2 cellular contexts compared by ENCODE assay signal in the genomic region with DNA sequence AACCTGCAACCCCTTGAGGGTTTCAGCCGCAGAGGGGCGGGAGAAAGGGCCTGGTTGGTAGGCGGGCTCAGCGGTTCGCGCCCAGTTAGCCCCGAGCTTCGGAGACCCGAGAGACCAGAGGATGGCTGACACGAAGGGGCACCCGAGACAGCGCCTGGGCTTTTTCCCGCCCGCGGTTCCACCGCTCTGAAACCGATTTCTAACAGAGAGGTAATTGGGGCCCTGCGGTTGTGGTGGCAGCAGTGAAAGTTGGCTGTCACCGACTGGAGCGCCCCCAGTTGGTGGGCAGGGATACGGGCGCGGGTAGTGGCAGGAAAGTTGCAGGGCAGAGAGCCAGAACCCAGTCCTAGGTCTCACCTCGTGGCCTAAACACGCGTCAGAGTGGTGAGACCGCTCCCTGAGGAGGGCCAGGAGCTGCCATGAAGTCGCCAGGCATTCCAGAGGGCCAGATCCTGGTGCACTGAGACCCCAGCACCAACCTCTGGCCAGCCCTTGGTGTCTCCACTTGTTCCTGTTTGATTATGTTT.
TF ChIP-seq lines count a peak whose summit lies in the region.

No MANE protein-coding gene starts in this region.

TF ChIP-seq in GM12891, 5 proteins besides CTCF, POLR2A, EP300 and RAD21:
- no peak for TF ChIP-seq POLR2AphosphoS5 (IDR thresholded peaks at IDR 0.05; ENCODE audit: low read depth, low read length)
- TF ChIP-seq POU2F2 (IDR thresholded peaks at IDR 0.05; ENCODE audit: low read depth, low read length), result peak; percentile 44
TF ChIP-seq in GM12891: peak in this region for 1.

TF ChIP-seq in GM12878, 131 proteins besides CTCF, POLR2A, EP300 and RAD21 (continues in another document):
- TF ChIP-seq NR2F1 (conservative IDR thresholded peaks at IDR 0.05) (peak; percentile 99), ESRRA (IDR thresholded peaks at IDR 0.05; ENCODE audit: low read length) (no peak), ZNF274 (IDR thresholded peaks at IDR 0.05; ENCODE audit: insufficient read depth, insufficient read length) (no peak), TAF1 (IDR thresholded peaks at IDR 0.05; ENCODE audit: borderline replicate concordance, low read depth, low read length) (peak; percentile 17; the same call in 1 of the 2 replicates), CREM (IDR thresholded peaks at IDR 0.05; ENCODE audit: low read depth) (peak; percentile 63), ZSCAN29 (IDR thresholded peaks at IDR 0.05) (peak; percentile 83), ZNF217 (IDR thresholded peaks at IDR 0.05) (peak; percentile 77; the same call in 1 of the 2 replicates), KLF5 (IDR thresholded peaks at IDR 0.05; ENCODE audit: partially characterized antibody) (peak; percentile 74), NR2C1 (IDR thresholded peaks at IDR 0.05) (no peak), NFYA (IDR thresholded peaks at IDR 0.05; ENCODE audit: borderline replicate concordance, low read depth, low read length) (no peak), RAD51 (IDR thresholded peaks at IDR 0.05) (no peak), BMI1 (IDR thresholded peaks at IDR 0.05; ENCODE audit: borderline replicate concordance) (no peak), CBX5 (IDR thresholded peaks at IDR 0.05; ENCODE audit: low read depth) (peak; percentile 87), MEF2B (IDR thresholded peaks at IDR 0.05; ENCODE audit: partially characterized antibody, poor library complexity, severe bottlenecking) (peak; percentile 77), KAT2A (conservative IDR thresholded peaks at IDR 0.05; ENCODE audit: control insufficient read depth, low read depth, low read length) (no peak), CBX3 (IDR thresholded peaks at IDR 0.05; ENCODE audit: borderline replicate concordance, low read depth) (no peak), NR2C2 (IDR thresholded peaks at IDR 0.05; ENCODE audit: borderline replicate concordance, control insufficient read depth, insufficient read length, low read depth) (no peak), BRCA1 (IDR thresholded peaks at IDR 0.05; ENCODE audit: low read depth, low read length) (no peak), EED (IDR thresholded peaks at IDR 0.05; ENCODE audit: low read depth) (peak; percentile 90), PAX5 (IDR thresholded peaks at IDR 0.05; ENCODE audit: borderline replicate concordance, low read depth, low read length) (peak; percentile 63; the same call in 1 of the 2 replicates), RUNX3 (IDR thresholded peaks at IDR 0.05; ENCODE audit: low read length) (peak; percentile 95), ZBED1 (IDR thresholded peaks at IDR 0.05; ENCODE audit: borderline replicate concordance) (peak; percentile 18; the same call in 1 of the 2 replicates), SMAD1 (IDR thresholded peaks at IDR 0.05; ENCODE audit: low read depth, partially characterized antibody) (peak; percentile 39), RB1 (IDR thresholded peaks at IDR 0.05; ENCODE audit: borderline replicate concordance) (peak; percentile 98; the same call in 1 of the 2 replicates), TCF3 (IDR thresholded peaks at IDR 0.05; ENCODE audit: borderline replicate concordance, insufficient read depth, low read depth, low read length) (0 out of 2 replicates have a peak, but pooled peaks have one; percentile 5), MYC (IDR thresholded peaks at IDR 0.05; ENCODE audit: insufficient read depth, insufficient read length, insufficient replicate concordance, low read length, severe bottlenecking) (no peak), POLR2AphosphoS2 (IDR thresholded peaks at IDR 0.05; ENCODE audit: low read depth, low read length) (no peak)
- TF ChIP-seq, protein P1, sequence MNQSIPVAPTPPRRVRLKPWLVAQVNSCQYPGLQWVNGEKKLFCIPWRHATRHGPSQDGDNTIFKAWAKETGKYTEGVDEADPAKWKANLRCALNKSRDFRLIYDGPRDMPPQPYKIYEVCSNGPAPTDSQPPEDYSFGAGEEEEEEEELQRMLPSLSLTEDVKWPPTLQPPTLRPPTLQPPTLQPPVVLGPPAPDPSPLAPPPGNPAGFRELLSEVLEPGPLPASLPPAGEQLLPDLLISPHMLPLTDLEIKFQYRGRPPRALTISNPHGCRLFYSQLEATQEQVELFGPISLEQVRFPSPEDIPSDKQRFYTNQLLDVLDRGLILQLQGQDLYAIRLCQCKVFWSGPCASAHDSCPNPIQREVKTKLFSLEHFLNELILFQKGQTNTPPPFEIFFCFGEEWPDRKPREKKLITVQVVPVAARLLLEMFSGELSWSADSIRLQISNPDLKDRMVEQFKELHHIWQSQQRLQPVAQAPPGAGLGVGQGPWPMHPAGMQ (IDR thresholded peaks at IDR 0.05; ENCODE audit: borderline replicate concordance), result peak; percentile 66; the same call in 1 of the 2 replicates
- TF ChIP-seq, protein P2, sequence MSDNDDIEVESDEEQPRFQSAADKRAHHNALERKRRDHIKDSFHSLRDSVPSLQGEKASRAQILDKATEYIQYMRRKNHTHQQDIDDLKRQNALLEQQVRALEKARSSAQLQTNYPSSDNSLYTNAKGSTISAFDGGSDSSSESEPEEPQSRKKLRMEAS (IDR thresholded peaks at IDR 0.05; ENCODE audit: low read depth, low read length), result no peak; the same call in none of the 2 replicates
- TF ChIP-seq, protein P3, sequence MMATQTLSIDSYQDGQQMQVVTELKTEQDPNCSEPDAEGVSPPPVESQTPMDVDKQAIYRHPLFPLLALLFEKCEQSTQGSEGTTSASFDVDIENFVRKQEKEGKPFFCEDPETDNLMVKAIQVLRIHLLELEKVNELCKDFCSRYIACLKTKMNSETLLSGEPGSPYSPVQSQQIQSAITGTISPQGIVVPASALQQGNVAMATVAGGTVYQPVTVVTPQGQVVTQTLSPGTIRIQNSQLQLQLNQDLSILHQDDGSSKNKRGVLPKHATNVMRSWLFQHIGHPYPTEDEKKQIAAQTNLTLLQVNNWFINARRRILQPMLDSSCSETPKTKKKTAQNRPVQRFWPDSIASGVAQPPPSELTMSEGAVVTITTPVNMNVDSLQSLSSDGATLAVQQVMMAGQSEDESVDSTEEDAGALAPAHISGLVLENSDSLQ (IDR thresholded peaks at IDR 0.05), result peak; percentile 71; the same call in 1 of the 2 replicates
- TF ChIP-seq, protein P4, sequence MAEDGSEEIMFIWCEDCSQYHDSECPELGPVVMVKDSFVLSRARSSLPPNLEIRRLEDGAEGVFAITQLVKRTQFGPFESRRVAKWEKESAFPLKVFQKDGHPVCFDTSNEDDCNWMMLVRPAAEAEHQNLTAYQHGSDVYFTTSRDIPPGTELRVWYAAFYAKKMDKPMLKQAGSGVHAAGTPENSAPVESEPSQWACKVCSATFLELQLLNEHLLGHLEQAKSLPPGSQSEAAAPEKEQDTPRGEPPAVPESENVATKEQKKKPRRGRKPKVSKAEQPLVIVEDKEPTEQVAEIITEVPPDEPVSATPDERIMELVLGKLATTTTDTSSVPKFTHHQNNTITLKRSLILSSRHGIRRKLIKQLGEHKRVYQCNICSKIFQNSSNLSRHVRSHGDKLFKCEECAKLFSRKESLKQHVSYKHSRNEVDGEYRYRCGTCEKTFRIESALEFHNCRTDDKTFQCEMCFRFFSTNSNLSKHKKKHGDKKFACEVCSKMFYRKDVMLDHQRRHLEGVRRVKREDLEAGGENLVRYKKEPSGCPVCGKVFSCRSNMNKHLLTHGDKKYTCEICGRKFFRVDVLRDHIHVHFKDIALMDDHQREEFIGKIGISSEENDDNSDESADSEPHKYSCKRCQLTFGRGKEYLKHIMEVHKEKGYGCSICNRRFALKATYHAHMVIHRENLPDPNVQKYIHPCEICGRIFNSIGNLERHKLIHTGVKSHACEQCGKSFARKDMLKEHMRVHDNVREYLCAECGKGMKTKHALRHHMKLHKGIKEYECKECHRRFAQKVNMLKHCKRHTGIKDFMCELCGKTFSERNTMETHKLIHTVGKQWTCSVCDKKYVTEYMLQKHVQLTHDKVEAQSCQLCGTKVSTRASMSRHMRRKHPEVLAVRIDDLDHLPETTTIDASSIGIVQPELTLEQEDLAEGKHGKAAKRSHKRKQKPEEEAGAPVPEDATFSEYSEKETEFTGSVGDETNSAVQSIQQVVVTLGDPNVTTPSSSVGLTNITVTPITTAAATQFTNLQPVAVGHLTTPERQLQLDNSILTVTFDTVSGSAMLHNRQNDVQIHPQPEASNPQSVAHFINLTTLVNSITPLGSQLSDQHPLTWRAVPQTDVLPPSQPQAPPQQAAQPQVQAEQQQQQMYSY (CRISPR knock-in tag; IDR thresholded peaks at IDR 0.05), result no peak
- TF ChIP-seq, protein P5, sequence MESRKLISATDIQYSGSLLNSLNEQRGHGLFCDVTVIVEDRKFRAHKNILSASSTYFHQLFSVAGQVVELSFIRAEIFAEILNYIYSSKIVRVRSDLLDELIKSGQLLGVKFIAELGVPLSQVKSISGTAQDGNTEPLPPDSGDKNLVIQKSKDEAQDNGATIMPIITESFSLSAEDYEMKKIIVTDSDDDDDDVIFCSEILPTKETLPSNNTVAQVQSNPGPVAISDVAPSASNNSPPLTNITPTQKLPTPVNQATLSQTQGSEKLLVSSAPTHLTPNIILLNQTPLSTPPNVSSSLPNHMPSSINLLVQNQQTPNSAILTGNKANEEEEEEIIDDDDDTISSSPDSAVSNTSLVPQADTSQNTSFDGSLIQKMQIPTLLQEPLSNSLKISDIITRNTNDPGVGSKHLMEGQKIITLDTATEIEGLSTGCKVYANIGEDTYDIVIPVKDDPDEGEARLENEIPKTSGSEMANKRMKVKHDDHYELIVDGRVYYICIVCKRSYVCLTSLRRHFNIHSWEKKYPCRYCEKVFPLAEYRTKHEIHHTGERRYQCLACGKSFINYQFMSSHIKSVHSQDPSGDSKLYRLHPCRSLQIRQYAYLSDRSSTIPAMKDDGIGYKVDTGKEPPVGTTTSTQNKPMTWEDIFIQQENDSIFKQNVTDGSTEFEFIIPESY (IDR thresholded peaks at IDR 0.05), result no peak; the same call in 1 of the 2 replicates
- TF ChIP-seq, protein P6, sequence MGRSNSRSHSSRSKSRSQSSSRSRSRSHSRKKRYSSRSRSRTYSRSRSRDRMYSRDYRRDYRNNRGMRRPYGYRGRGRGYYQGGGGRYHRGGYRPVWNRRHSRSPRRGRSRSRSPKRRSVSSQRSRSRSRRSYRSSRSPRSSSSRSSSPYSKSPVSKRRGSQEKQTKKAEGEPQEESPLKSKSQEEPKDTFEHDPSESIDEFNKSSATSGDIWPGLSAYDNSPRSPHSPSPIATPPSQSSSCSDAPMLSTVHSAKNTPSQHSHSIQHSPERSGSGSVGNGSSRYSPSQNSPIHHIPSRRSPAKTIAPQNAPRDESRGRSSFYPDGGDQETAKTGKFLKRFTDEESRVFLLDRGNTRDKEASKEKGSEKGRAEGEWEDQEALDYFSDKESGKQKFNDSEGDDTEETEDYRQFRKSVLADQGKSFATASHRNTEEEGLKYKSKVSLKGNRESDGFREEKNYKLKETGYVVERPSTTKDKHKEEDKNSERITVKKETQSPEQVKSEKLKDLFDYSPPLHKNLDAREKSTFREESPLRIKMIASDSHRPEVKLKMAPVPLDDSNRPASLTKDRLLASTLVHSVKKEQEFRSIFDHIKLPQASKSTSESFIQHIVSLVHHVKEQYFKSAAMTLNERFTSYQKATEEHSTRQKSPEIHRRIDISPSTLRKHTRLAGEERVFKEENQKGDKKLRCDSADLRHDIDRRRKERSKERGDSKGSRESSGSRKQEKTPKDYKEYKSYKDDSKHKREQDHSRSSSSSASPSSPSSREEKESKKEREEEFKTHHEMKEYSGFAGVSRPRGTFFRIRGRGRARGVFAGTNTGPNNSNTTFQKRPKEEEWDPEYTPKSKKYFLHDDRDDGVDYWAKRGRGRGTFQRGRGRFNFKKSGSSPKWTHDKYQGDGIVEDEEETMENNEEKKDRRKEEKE (IDR thresholded peaks at IDR 0.05), result no peak
- TF ChIP-seq, protein P7, sequence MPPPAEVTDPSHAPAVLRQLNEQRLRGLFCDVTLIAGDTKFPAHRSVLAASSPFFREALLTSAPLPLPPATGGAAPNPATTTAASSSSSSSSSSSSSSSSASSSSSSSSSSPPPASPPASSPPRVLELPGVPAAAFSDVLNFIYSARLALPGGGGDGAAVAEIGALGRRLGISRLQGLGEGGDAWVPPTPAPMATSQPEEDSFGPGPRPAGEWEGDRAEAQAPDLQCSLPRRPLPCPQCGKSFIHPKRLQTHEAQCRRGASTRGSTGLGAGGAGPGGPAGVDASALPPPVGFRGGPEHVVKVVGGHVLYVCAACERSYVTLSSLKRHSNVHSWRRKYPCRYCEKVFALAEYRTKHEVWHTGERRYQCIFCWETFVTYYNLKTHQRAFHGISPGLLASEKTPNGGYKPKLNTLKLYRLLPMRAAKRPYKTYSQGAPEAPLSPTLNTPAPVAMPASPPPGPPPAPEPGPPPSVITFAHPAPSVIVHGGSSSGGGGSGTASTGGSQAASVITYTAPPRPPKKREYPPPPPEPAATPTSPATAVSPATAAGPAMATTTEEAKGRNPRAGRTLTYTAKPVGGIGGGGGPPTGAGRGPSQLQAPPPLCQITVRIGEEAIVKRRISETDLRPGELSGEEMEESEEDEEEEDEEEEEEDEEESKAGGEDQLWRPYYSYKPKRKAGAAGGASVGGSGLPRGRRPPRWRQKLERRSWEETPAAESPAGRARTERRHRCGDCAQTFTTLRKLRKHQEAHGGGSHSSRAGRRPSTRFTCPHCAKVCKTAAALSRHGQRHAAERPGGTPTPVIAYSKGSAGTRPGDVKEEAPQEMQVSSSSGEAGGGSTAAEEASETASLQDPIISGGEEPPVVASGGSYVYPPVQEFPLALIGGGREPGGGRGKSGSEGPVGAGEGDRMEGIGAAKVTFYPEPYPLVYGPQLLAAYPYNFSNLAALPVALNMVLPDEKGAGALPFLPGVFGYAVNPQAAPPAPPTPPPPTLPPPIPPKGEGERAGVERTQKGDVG (CRISPR knock-in tag; IDR thresholded peaks at IDR 0.05), result no peak
- TF ChIP-seq, protein P8, sequence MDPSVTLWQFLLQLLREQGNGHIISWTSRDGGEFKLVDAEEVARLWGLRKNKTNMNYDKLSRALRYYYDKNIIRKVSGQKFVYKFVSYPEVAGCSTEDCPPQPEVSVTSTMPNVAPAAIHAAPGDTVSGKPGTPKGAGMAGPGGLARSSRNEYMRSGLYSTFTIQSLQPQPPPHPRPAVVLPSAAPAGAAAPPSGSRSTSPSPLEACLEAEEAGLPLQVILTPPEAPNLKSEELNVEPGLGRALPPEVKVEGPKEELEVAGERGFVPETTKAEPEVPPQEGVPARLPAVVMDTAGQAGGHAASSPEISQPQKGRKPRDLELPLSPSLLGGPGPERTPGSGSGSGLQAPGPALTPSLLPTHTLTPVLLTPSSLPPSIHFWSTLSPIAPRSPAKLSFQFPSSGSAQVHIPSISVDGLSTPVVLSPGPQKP (IDR thresholded peaks at IDR 0.05; ENCODE audit: low read depth, low read length), result no peak
- TF ChIP-seq, protein P9, sequence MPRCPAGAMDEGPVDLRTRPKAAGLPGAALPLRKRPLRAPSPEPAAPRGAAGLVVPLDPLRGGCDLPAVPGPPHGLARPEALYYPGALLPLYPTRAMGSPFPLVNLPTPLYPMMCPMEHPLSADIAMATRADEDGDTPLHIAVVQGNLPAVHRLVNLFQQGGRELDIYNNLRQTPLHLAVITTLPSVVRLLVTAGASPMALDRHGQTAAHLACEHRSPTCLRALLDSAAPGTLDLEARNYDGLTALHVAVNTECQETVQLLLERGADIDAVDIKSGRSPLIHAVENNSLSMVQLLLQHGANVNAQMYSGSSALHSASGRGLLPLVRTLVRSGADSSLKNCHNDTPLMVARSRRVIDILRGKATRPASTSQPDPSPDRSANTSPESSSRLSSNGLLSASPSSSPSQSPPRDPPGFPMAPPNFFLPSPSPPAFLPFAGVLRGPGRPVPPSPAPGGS (IDR thresholded peaks at IDR 0.05; ENCODE audit: borderline replicate concordance, insufficient read depth, low read depth, low read length, poor library complexity, severe bottlenecking), result no peak
